In the genomic region with DNA sequence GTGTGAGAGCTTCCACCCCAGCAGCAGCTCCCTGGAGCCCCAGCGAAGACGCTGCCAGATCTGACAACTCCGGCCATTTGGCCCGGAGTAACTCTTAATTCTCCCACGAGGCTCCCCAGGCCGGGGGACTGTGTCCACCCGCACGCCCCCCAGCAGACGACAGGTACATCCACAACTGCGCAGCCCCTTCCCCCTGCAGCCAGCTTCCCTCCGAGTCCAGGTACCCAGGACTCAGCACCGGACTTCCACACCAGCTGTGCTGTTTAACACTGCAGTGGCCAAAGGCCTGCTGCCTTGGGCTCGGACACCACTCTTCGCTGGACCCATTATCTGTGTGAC, we compare ENCODE assay signal across 16 cellular contexts. TPM values are rescaled to one million over a fixed set of nuclear protein-coding genes. Genes with fewer than 3 reads are reported as not detected.
DNase-seq lines count a peak whose midpoint lies in the region; ATAC-seq and TF ChIP-seq lines count a peak whose summit lies in the region.
"Had no signal": no experiment of that assay in that cellular context is flagged by ENCODE, and none has a peak within 500 bp of the region (broad histone marks: within the 10 kb centered on the region; RNA-seq: fewer than 3 reads in every experiment).

No MANE protein-coding gene starts in this region.

- H3K4me3 ChIP-seq in heart right ventricle = no peak overlapping the region
- no peak overlapping the region for H3K4me3 ChIP-seq in body of pancreas
- H3K4me3 ChIP-seq in mucosa of rectum (ENCODE audit: low read length in 2 of 2) = no peak overlapping the region
- peak overlapping the region in 2 of 4 donors; percentile 1 to 9 for H3K4me3 ChIP-seq in upper lobe of left lung
- H3K4me3 ChIP-seq in BE2C (ENCODE audit: low read depth, low read length) = no peak overlapping the region
- H3K4me3 ChIP-seq: uterus had no signal

- H3K27ac ChIP-seq in heart right ventricle (peak overlapping the region; percentile 80 to 94 (median 88)), body of pancreas (peak overlapping the region; percentile 78 to 95 (median 88)), mucosa of rectum (ENCODE audit: low read depth in 2 of 2, low read length in 2 of 2) (peak overlapping the region; percentile 93 to 97), upper lobe of left lung (peak overlapping the region; percentile 83 to 95 (median 92))

- TF ChIP-seq EP300 in upper lobe of left lung (IDR thresholded peaks at IDR 0.05) = no peak

- no peaks in the 10 kb centered on the region for H3K27me3 ChIP-seq in heart right ventricle
- no peaks in the 10 kb centered on the region for H3K27me3 ChIP-seq in body of pancreas
- no peaks in the 10 kb centered on the region for H3K27me3 ChIP-seq in mucosa of rectum (ENCODE audit: control insufficient read depth in 2 of 2, insufficient read depth in 2 of 2, low read length in 2 of 2)
- H3K27me3 ChIP-seq in upper lobe of left lung = no peaks in the 10 kb centered on the region
- H3K27me3 ChIP-seq in BE2C = no peaks in the 10 kb centered on the region
- H3K27me3 ChIP-seq: uterus had no signal

- no peak for ATAC-seq in heart right ventricle
- ATAC-seq in body of pancreas = no peak
- no peak for ATAC-seq in upper lobe of left lung (ENCODE audit: low FRiP score in 2 of 2)

- no peak for DNase-seq in heart right ventricle
- DNase-seq in cardiac septum (ENCODE audit: low spot score) = no peak
- DNase-seq in body of pancreas = no peak
- no peak for DNase-seq in upper lobe of left lung
- no peak for DNase-seq in activated CD4-positive, CD25-positive, alpha-beta regulatory T cell (lab: John Stamatoyannopoulos, UW)
- DNase-seq in BE2C = no peak
- DNase-seq in HuH-7 (ENCODE audit: low spot score) = no peak
- DNase-seq: activated CD4-positive, alpha-beta T cell treated with anti-CD3 and anti-CD28 coated beads, Interleukin-2, amount 10 ng/mL, durations not matched to agents 24 days and 14 days; hippocampal formation; PC-3; T-helper 1 cell; uterus had no signal

- H3K36me3 ChIP-seq in heart right ventricle (peaks cover 0 to 50% (median 10%) of the 10 kb centered on the region in 9 donors), body of pancreas (replicated peaks in 1 of 2; ENCODE audit: insufficient read depth in 1 of 2, low read depth in 2 of 2) (no peaks in the 10 kb centered on the region), mucosa of rectum (ENCODE audit: control insufficient read depth in 2 of 2, insufficient read depth in 2 of 2, low read length in 2 of 2) (peaks cover 12 to 14% of the 10 kb centered on the region in 2 donors), upper lobe of left lung (peaks cover 0 to 28% (median 14%) of the 10 kb centered on the region in 4 donors), BE2C (peaks cover 35% of the 10 kb centered on the region)
- H3K36me3 ChIP-seq: uterus had no signal

- H3K9me3 ChIP-seq in heart right ventricle = no peaks in the 10 kb centered on the region
- H3K9me3 ChIP-seq in body of pancreas = no peaks in the 10 kb centered on the region
- no peaks in the 10 kb centered on the region for H3K9me3 ChIP-seq in mucosa of rectum (ENCODE audit: control insufficient read depth in 2 of 2, low read length in 2 of 2)
- H3K9me3 ChIP-seq in upper lobe of left lung = no peaks in the 10 kb centered on the region
- no peaks in the 10 kb centered on the region for H3K9me3 ChIP-seq in BE2C
- H3K9me3 ChIP-seq: uterus had no signal

- intact Hi-C loops in heart right ventricle (cut with DNase I) (loop anchor here in 6 of 10 donors (2.0 to 10.0 kb wide), 5 partner anchors 33 to 151 kb away; a partner anchor contains a TSS), cardiac septum (cut with DNase I) (loop anchor here (5.0 kb wide), 1 partner anchor 33 kb away; no protein-coding TSS in a partner anchor), body of pancreas (cut with DNase I) (no loop called here)

- H3K4me1 ChIP-seq in heart right ventricle (peaks cover 37 to 85% (median 61%) of the 10 kb centered on the region in 9 donors), body of pancreas (peaks cover 66% of the 10 kb centered on the region), mucosa of rectum (ENCODE audit: control insufficient read depth in 2 of 2, insufficient read depth in 2 of 2, low read length in 2 of 2) (peaks cover 62 to 65% of the 10 kb centered on the region in 2 donors), upper lobe of left lung (peaks cover 74 to 87% (median 83%) of the 10 kb centered on the region in 4 donors), BE2C (peaks cover 7% of the 10 kb centered on the region)

- TF ChIP-seq POLR2A in body of pancreas (IDR thresholded peaks at IDR 0.05) (no peak), upper lobe of left lung (IDR thresholded peaks at IDR 0.05) (no peak)

- 63 to 67% methylated on average over 14 of the region's 14 CpGs for WGBS in heart right ventricle, 2 donors
- WGBS in body of pancreas, 2 donors = 42 to 47% methylated on average over 11 to 14 of the region's 14 CpGs
- 81 to 90% methylated on average over 14 of the region's 14 CpGs for WGBS in upper lobe of left lung, 2 donors

- TF ChIP-seq CTCF in heart right ventricle (IDR thresholded peaks at IDR 0.05) (no peak), body of pancreas (IDR thresholded peaks at IDR 0.05) (no peak), upper lobe of left lung (IDR thresholded peaks at IDR 0.05) (no peak), BE2C (IDR thresholded peaks at IDR 0.05; ENCODE audit: low read depth, low read length) (no peak)

- H3K9ac ChIP-seq in mucosa of rectum (ENCODE audit: low read depth in 1 of 2, low read length in 2 of 2) = peak overlapping the region; percentile 56 to 65

RNA-seq across cellular contexts. Expression of a gene that starts 7.2 kb away (rescaled TPM):
- 100 to 1,000 TPM; 102 to 184 (median 116) TPM for total RNA-seq in heart right ventricle
- 100 to 1,000 TPM in 1 of 2 donors, 10 to 100 TPM in 1; 92.8 to 200 TPM for polyA plus RNA-seq in heart right ventricle
- total RNA-seq in cardiac septum = 116 TPM
- total RNA-seq in body of pancreas = 10 to 100 TPM; 68.6 to 86.4 TPM
- total RNA-seq in upper lobe of left lung = 100 to 1,000 TPM; 110 to 265 (median 179) TPM
- 76.9 TPM for polyA plus RNA-seq in BE2C (2012; ENCODE audit: insufficient read depth, insufficient read length, low read depth)

RNA-seq across cellular contexts. Expression of a gene that starts 11.2 kb away (rescaled TPM):
- total RNA-seq in heart right ventricle (10 to 100 TPM in 1 of 10 donors, 1 to 10 TPM in 4, under 1 TPM in 5; 0.33 to 12.7 (median 0.91) TPM), cardiac septum (1.2 TPM), body of pancreas (1 to 10 TPM in 1 of 2 donors, under 1 TPM in 1; 0.66 to 4.9 TPM), upper lobe of left lung (10 to 100 TPM in 3 of 6 donors, 1 to 10 TPM in 3; 2.8 to 16.0 (median 9.0) TPM)
- 1 to 10 TPM; 1.6 to 2.6 TPM for polyA plus RNA-seq in heart right ventricle
- polyA plus RNA-seq in BE2C (2012; ENCODE audit: insufficient read depth, insufficient read length, low read depth) = 22.1 TPM

RNA-seq across cellular contexts. Expression of a gene that starts 11.6 kb away (rescaled TPM):
- total RNA-seq in heart right ventricle (10 to 100 TPM; 23.7 to 42.4 (median 28.7) TPM), cardiac septum (22.3 TPM), body of pancreas (10 to 100 TPM; 78.9 to 94.6 TPM), upper lobe of left lung (100 to 1,000 TPM in 1 of 6 donors, 10 to 100 TPM in 5; 30.5 to 265 (median 44.2) TPM)
- polyA plus RNA-seq in heart right ventricle = 10 to 100 TPM; 13.0 to 17.3 TPM
- 36.4 TPM for polyA plus RNA-seq in BE2C (2012; ENCODE audit: insufficient read depth, insufficient read length, low read depth)

RNA-seq across cellular contexts. Expression of a gene that starts 29.4 kb away (rescaled TPM):
- under 1 TPM in 1 of 10 donors, not detected in 9; 0.11 TPM for total RNA-seq in heart right ventricle
- polyA plus RNA-seq in heart right ventricle = not detected
- total RNA-seq in cardiac septum = not detected
- total RNA-seq in body of pancreas = not detected
- total RNA-seq in upper lobe of left lung = 1 to 10 TPM in 1 of 6 donors, under 1 TPM in 2, not detected in 3; 0.46 to 1.1 (median 0.54) TPM
- not detected for polyA plus RNA-seq in BE2C (2012; ENCODE audit: insufficient read depth, insufficient read length, low read depth)
- total RNA-seq: activated CD4-positive, alpha-beta T cell treated with anti-CD3 and anti-CD28 coated beads, Interleukin-2, amount 10 ng/mL, durations not matched to agents 24 days and 14 days; activated T-helper 2 cell treated with anti-CD3 and anti-CD28 coated beads, Interferon-gamma antibody, Interleukin-2, Interleukin-4, amounts not matched to agents 10 μg/mL and 5 μg/mL and 100 μg/mL, durations not matched to agents 14 hours and 24 hours and 36 hours; left lobe of liver had no signal
- polyA plus RNA-seq: neural cell had no signal

RNA-seq across cellular contexts. Expression of a gene that starts 38.4 kb away (rescaled TPM):
- total RNA-seq in heart right ventricle (1 to 10 TPM in 3 of 10 donors, under 1 TPM in 5, not detected in 2; 0.13 to 7.6 (median 0.79) TPM), cardiac septum (0.38 TPM), body of pancreas (not detected), upper lobe of left lung (1 to 10 TPM in 5 of 6 donors, not detected in 1; 1.4 to 6.4 (median 3.5) TPM)
- polyA plus RNA-seq in heart right ventricle = under 1 TPM; 0.22 to 0.28 TPM
- 12.0 TPM for polyA plus RNA-seq in BE2C (2012; ENCODE audit: insufficient read depth, insufficient read length, low read depth)
